ENCODE assay signal across 1 cellular context in genomic region chr5:141507387-141508091, GRCh38.
TF ChIP-seq lines count a peak whose summit lies in the region.

No MANE protein-coding gene starts in this region.

TF ChIP-seq in GM12878, 131 proteins besides CTCF, POLR2A, EP300 and RAD21 (continued from another document):
- TF ChIP-seq IRF3 (IDR thresholded peaks at IDR 0.05) (no peak), BCL11A (IDR thresholded peaks at IDR 0.05; ENCODE audit: low read depth, low read length) (0 out of 2 replicates have a peak, but pooled peaks have one; percentile 9), SIN3A (IDR thresholded peaks at IDR 0.05; ENCODE audit: low read depth, low read length) (0 out of 2 replicates have a peak, but pooled peaks have one; percentile 50), DPF2 (IDR thresholded peaks at IDR 0.05) (0 out of 2 replicates have a peak, but pooled peaks have one; percentile 40), ZSCAN29 (IDR thresholded peaks at IDR 0.05) (no peak), EED (IDR thresholded peaks at IDR 0.05; ENCODE audit: low read depth) (peak; percentile 74), PML (IDR thresholded peaks at IDR 0.05; ENCODE audit: low read length) (no peak), RFX5 (IDR thresholded peaks at IDR 0.05; ENCODE audit: low read depth, low read length) (no peak), IRF4 (IDR thresholded peaks at IDR 0.05; ENCODE audit: low read depth, low read length) (0 out of 2 replicates have a peak, but pooled peaks have one; percentile 14), EGR1 (IDR thresholded peaks at IDR 0.05; ENCODE audit: borderline replicate concordance in 1 of 2, low read depth in 2 of 2, low read length in 2 of 2) (0 out of 3 replicates have a peak, but pooled peaks of 1 of the 2 experiments have one; percentile 27), TCF12 (IDR thresholded peaks at IDR 0.05; ENCODE audit: low read depth, low read length) (peak; percentile 16; the same call in 1 of the 2 replicates), MTA2 (IDR thresholded peaks at IDR 0.05; ENCODE audit: low read depth) (no peak; the same call in 1 of the 2 replicates), TBL1XR1 (IDR thresholded peaks at IDR 0.05; ENCODE audit: low read depth, low read length) (0 out of 2 replicates have a peak, but pooled peaks have one; percentile 47), IKZF2 (IDR thresholded peaks at IDR 0.05) (peak; percentile 47 to 52; a peak in 3 of 4 replicates), NR2F1 (conservative IDR thresholded peaks at IDR 0.05) (peak; percentile 95), EZH2 (IDR thresholded peaks at IDR 0.05; ENCODE audit: borderline replicate concordance, control insufficient read depth, low read depth, low read length) (no peak), YY1 (IDR thresholded peaks at IDR 0.05; ENCODE audit: low read depth, low read length) (peak; percentile 19; the same call in 1 of the 2 replicates), KDM1A (IDR thresholded peaks at IDR 0.05; ENCODE audit: borderline replicate concordance) (no peak), BHLHE40 (IDR thresholded peaks at IDR 0.05; ENCODE audit: borderline replicate concordance in 1 of 2, low read depth in 2 of 2, low read length in 1 of 2) (0 out of 4 replicates have a peak, but pooled peaks of 1 of the 2 experiments have one; percentile 11), ZBED1 (IDR thresholded peaks at IDR 0.05; ENCODE audit: borderline replicate concordance) (peak; percentile 60; the same call in 1 of the 2 replicates), FOXM1 (IDR thresholded peaks at IDR 0.05; ENCODE audit: low read depth, low read length) (no peak), MEF2A (IDR thresholded peaks at IDR 0.05; ENCODE audit: insufficient read depth, low read depth, low read length) (peak; percentile 64), IKZF1 (conservative IDR thresholded peaks at IDR 0.05) (peak; percentile 81), MEF2B (IDR thresholded peaks at IDR 0.05; ENCODE audit: partially characterized antibody, poor library complexity, severe bottlenecking) (peak; percentile 67), POU2F2 (IDR thresholded peaks at IDR 0.05; ENCODE audit: borderline replicate concordance, low read depth, low read length) (0 out of 3 replicates have a peak, but pooled peaks have one; percentile 31), TCF7 (IDR thresholded peaks at IDR 0.05; ENCODE audit: borderline replicate concordance) (no peak), MAX (IDR thresholded peaks at IDR 0.05; ENCODE audit: low read depth, low read length) (0 out of 2 replicates have a peak, but pooled peaks have one; percentile 13), GATAD2B (conservative IDR thresholded peaks at IDR 0.05; ENCODE audit: low read depth) (peak; percentile 82), NR2C2 (IDR thresholded peaks at IDR 0.05; ENCODE audit: borderline replicate concordance, control insufficient read depth, insufficient read length, low read depth) (no peak), BMI1 (IDR thresholded peaks at IDR 0.05; ENCODE audit: borderline replicate concordance) (no peak), CBFB (IDR thresholded peaks at IDR 0.05; ENCODE audit: low read depth) (peak; percentile 35; the same call in 1 of the 2 replicates)
- TF ChIP-seq, protein P1, sequence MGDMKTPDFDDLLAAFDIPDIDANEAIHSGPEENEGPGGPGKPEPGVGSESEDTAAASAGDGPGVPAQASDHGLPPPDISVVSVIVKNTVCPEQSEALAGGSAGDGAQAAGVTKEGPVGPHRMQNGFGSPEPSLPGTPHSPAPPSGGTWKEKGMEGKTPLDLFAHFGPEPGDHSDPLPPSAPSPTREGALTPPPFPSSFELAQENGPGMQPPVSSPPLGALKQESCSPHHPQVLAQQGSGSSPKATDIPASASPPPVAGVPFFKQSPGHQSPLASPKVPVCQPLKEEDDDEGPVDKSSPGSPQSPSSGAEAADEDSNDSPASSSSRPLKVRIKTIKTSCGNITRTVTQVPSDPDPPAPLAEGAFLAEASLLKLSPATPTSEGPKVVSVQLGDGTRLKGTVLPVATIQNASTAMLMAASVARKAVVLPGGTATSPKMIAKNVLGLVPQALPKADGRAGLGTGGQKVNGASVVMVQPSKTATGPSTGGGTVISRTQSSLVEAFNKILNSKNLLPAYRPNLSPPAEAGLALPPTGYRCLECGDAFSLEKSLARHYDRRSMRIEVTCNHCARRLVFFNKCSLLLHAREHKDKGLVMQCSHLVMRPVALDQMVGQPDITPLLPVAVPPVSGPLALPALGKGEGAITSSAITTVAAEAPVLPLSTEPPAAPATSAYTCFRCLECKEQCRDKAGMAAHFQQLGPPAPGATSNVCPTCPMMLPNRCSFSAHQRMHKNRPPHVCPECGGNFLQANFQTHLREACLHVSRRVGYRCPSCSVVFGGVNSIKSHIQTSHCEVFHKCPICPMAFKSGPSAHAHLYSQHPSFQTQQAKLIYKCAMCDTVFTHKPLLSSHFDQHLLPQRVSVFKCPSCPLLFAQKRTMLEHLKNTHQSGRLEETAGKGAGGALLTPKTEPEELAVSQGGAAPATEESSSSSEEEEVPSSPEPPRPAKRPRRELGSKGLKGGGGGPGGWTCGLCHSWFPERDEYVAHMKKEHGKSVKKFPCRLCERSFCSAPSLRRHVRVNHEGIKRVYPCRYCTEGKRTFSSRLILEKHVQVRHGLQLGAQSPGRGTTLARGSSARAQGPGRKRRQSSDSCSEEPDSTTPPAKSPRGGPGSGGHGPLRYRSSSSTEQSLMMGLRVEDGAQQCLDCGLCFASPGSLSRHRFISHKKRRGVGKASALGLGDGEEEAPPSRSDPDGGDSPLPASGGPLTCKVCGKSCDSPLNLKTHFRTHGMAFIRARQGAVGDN (IDR thresholded peaks at IDR 0.05) = 0 out of 2 replicates have a peak, but pooled peaks have one; percentile 40
- TF ChIP-seq, protein P2, sequence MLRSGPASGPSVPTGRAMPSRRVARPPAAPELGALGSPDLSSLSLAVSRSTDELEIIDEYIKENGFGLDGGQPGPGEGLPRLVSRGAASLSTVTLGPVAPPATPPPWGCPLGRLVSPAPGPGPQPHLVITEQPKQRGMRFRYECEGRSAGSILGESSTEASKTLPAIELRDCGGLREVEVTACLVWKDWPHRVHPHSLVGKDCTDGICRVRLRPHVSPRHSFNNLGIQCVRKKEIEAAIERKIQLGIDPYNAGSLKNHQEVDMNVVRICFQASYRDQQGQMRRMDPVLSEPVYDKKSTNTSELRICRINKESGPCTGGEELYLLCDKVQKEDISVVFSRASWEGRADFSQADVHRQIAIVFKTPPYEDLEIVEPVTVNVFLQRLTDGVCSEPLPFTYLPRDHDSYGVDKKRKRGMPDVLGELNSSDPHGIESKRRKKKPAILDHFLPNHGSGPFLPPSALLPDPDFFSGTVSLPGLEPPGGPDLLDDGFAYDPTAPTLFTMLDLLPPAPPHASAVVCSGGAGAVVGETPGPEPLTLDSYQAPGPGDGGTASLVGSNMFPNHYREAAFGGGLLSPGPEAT (IDR thresholded peaks at IDR 0.05; ENCODE audit: low read depth) = no peak
- TF ChIP-seq, protein P3, sequence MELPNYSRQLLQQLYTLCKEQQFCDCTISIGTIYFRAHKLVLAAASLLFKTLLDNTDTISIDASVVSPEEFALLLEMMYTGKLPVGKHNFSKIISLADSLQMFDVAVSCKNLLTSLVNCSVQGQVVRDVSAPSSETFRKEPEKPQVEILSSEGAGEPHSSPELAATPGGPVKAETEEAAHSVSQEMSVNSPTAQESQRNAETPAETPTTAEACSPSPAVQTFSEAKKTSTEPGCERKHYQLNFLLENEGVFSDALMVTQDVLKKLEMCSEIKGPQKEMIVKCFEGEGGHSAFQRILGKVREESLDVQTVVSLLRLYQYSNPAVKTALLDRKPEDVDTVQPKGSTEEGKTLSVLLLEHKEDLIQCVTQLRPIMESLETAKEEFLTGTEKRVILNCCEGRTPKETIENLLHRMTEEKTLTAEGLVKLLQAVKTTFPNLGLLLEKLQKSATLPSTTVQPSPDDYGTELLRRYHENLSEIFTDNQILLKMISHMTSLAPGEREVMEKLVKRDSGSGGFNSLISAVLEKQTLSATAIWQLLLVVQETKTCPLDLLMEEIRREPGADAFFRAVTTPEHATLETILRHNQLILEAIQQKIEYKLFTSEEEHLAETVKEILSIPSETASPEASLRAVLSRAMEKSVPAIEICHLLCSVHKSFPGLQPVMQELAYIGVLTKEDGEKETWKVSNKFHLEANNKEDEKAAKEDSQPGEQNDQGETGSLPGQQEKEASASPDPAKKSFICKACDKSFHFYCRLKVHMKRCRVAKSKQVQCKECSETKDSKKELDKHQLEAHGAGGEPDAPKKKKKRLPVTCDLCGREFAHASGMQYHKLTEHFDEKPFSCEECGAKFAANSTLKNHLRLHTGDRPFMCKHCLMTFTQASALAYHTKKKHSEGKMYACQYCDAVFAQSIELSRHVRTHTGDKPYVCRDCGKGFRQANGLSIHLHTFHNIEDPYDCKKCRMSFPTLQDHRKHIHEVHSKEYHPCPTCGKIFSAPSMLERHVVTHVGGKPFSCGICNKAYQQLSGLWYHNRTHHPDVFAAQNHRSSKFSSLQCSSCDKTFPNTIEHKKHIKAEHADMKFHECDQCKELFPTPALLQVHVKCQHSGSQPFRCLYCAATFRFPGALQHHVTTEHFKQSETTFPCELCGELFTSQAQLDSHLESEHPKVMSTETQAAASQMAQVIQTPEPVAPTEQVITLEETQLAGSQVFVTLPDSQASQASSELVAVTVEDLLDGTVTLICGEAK (IDR thresholded peaks at IDR 0.05; ENCODE audit: borderline replicate concordance) = no peak
- TF ChIP-seq, protein P4, sequence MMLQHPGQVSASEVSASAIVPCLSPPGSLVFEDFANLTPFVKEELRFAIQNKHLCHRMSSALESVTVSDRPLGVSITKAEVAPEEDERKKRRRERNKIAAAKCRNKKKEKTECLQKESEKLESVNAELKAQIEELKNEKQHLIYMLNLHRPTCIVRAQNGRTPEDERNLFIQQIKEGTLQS (IDR thresholded peaks at IDR 0.05; ENCODE audit: borderline replicate concordance, extremely low read depth, low read depth, low read length) = no peak
